In the genomic region with DNA sequence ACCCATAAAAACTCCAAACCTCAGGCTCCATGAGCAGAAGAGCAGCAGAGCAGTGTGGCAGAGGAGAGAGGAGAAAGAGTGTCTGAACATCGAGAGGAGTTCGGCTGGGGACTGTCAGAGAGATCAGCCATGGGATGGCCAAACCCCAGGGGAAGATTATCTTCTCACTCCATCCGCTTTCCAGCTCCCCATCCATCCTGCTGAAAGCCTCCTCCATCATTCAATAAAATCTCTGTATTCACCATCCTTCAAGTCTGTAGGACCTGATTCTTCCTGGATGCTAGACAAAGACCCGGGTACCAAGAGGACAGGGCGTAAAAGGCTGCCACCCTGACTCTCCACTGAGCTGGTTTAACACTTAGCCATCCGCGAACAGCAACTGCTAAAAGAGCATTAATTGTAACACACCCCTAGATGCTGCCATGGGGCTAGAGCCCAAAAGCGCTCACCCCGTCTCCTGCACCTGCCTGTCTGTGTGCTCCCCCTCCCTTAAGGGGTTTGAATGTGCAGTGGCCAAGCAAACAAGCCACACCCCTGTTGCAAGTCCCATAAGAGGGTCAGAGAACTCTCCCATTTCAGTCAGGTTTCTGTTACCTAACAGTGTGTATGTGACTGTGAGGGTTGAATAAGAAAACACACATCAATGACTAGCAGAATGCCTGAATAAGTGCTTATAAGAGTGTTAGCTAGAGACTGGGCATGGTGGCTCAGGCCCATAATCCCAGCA, we compare ENCODE assay signal across 22 cellular contexts. TPM values are rescaled to one million over a fixed set of nuclear protein-coding genes. Genes with fewer than 3 reads are reported as not detected.
"Had no signal": no experiment of that assay in that cellular context is flagged by ENCODE, and none has a peak within 500 bp of the region (broad histone marks: within the 10 kb centered on the region; RNA-seq: fewer than 3 reads in every experiment).

No MANE protein-coding gene starts in this region.

- H2AFZ ChIP-seq: neural progenitor cell had no signal

- H3K4me3 ChIP-seq: colonic mucosa, neural progenitor cell, right atrium auricular region, thoracic aorta, vagina had no signal

- H3K27me3 ChIP-seq: colonic mucosa, neural progenitor cell, right atrium auricular region, vagina had no signal

- H3K4me1 ChIP-seq: colonic mucosa, neural progenitor cell, vagina had no signal

- H3K4me2 ChIP-seq: neural progenitor cell had no signal

- H3K36me3 ChIP-seq: colonic mucosa, neural progenitor cell, right atrium auricular region, thoracic aorta, vagina had no signal

- H3K27ac ChIP-seq: colonic mucosa, epithelial cell of prostate, neural progenitor cell, right atrium auricular region, thoracic aorta, vagina had no signal

- DNase-seq: activated CD4-positive, alpha-beta T cell treated with anti-CD3 and anti-CD28 coated beads for 36 hours; activated CD4-positive, CD25-positive, alpha-beta regulatory T cell; activated effector memory CD4-positive, alpha-beta T cell treated with Interleukin-2 at 50 U/mL for 16 hours; activated naive CD4-positive, alpha-beta T cell treated with Interleukin-2 at 50 U/mL for 16 hours; anterior cingulate cortex; colonic mucosa; effector CD8-positive, alpha-beta T cell; left ventricle myocardium superior; midbrain; naive thymus-derived CD4-positive, alpha-beta T cell; stimulated activated CD4-positive, alpha-beta T cell treated with anti-CD3 and anti-CD28 coated beads, Interleukin-15, amount 100 ng/mL, for 24 hours; stimulated activated CD4-positive, alpha-beta T cell treated with anti-CD3 and anti-CD28 coated beads, Interleukin-2, amount 100 ng/mL, for 24 hours; T-helper 1 cell; trophoblast cell had no signal

- H3K9me3 ChIP-seq: colonic mucosa, right atrium auricular region, thoracic aorta, vagina had no signal

- FAIRE-seq: bronchial epithelial cell, endometrium, islet of Langerhans had no signal

- ATAC-seq: activated CD4-positive, alpha-beta T cell treated with anti-CD3 and anti-CD28 coated beads for 36 hours; left ventricle myocardium superior; naive thymus-derived CD4-positive, alpha-beta T cell had no signal

- H3K9ac ChIP-seq: neural progenitor cell had no signal

RNA-seq across cellular contexts. Expression of gene SELENOP, which starts 13.9 kb away (rescaled TPM):
- total RNA-seq: activated CD4-positive, alpha-beta T cell treated with anti-CD3 and anti-CD28 coated beads for 36 hours had no signal
- polyA plus RNA-seq: naive thymus-derived CD4-positive, alpha-beta T cell had no signal
